16 cellular contexts compared by ENCODE assay signal in genomic region chr13:111337206-111337605, GRCh38. TPM values are rescaled to one million over a fixed set of nuclear protein-coding genes. Genes with fewer than 3 reads are reported as not detected.
DNase-seq lines count a peak whose midpoint lies in the region; ATAC-seq and TF ChIP-seq lines count a peak whose summit lies in the region.
"Had no signal": no experiment of that assay in that cellular context is flagged by ENCODE, and none has a peak within 500 bp of the region (broad histone marks: within the 10 kb centered on the region; RNA-seq: fewer than 3 reads in every experiment).

No MANE protein-coding gene starts in this region.

- peaks cover 4% of the 10 kb centered on the region; the same call in 1 of the 2 replicates for H3K9me1 ChIP-seq in IMR-90 (ENCODE audit: insufficient read depth, low read length)

- dilution Hi-C loops in IMR-90 (cut with HindIII; ENCODE audit: low sequenced_read_pairs, unreplicated experiment): no loop called here

- peak overlapping the region; percentile 4 for H2AFZ ChIP-seq in IMR-90 (replicated peaks; ENCODE audit: low read length, poor library complexity)

- H3K27me3 ChIP-seq in IMR-90 (ENCODE audit: control insufficient read depth, insufficient read depth, low read length) (0 out of 2 replicates have a peak, but pooled peaks cover 2% of the 10 kb centered on the region), lung (ENCODE audit: control insufficient read depth, insufficient read depth) (no peaks in the 10 kb centered on the region), aorta (ENCODE audit: control insufficient read depth in 1 of 2, insufficient read depth in 2 of 2, low read length in 1 of 2) (no peaks in the 10 kb centered on the region)
- H3K27me3 ChIP-seq: BLaER1, testis had no signal

- TF ChIP-seq POLR2A in IMR-90 (IDR thresholded peaks at IDR 0.05; ENCODE audit: low read depth, low read length): no peak

- H3K36me3 Mint-ChIP-seq in chondrocyte (ENCODE audit: low read depth): peaks cover 25% of the 10 kb centered on the region

- no peak overlapping the region for H2AK9ac ChIP-seq in IMR-90 (replicated peaks; ENCODE audit: low read depth, low read length, poor library complexity)

- H3K4me1 ChIP-seq in IMR-90 (ENCODE audit: control insufficient read depth, insufficient read depth, low read length) (peaks cover 8% of the 10 kb centered on the region), lung (ENCODE audit: control insufficient read depth in 2 of 2, insufficient read depth in 2 of 2, low read length in 2 of 2) (no peaks in the 10 kb centered on the region), aorta (ENCODE audit: control insufficient read depth in 1 of 2, insufficient read depth in 2 of 2, low read length in 2 of 2) (no peaks in the 10 kb centered on the region)
- H3K4me1 ChIP-seq: testis had no signal

- no peak overlapping the region for H3K56ac ChIP-seq in IMR-90 (ENCODE audit: extremely low read depth, insufficient read depth, low read length)

- no peak overlapping the region for H2BK5ac ChIP-seq in IMR-90 (ENCODE audit: low read depth, low read length, poor library complexity, severe bottlenecking)

- peaks cover 14% of the 10 kb centered on the region for H3K4me1 Mint-ChIP-seq in chondrocyte (ENCODE audit: low read depth)

- H3K4me2 ChIP-seq in IMR-90 (ENCODE audit: low read depth, low read length): peak overlapping the region; percentile 63
- H3K4me2 ChIP-seq: BLaER1 had no signal

- peak overlapping the region; percentile 59; the same call in 1 of the 2 replicates for H3K27ac ChIP-seq in IMR-90 (ENCODE audit: insufficient read depth, low read length)
- no peak overlapping the region for H3K27ac ChIP-seq in lung (ENCODE audit: low read depth in 1 of 2, low read length in 1 of 2)
- no peak overlapping the region for H3K27ac ChIP-seq in aorta (ENCODE audit: low read depth in 1 of 2, low read length in 2 of 2)
- H3K27ac ChIP-seq: BLaER1, testis had no signal

- 0 out of 3 replicates have a peak overlapping the region, but pooled peaks have one; percentile 68 for H2BK15ac ChIP-seq in IMR-90 (ENCODE audit: low read depth, low read length)

- WGBS in IMR-90 (ENCODE audit: extremely low coverage in 2 of 2, insufficient read length in 1 of 2), 2 experiments: 33% methylated on average over 3 of the region's 4 CpGs; no CpG with 5 or more reads in 1 of the 2 experiments
- WGBS in lung, 2 donors: 89 to 93% methylated on average over 4 of the region's 4 CpGs
- 89% methylated on average over 4 of the region's 4 CpGs for WGBS in aorta, 2 donors

- H4K8ac ChIP-seq in IMR-90 (ENCODE audit: low read depth in 2 of 2, low read length in 2 of 2): peak overlapping the region in 1 of 2 experiments; percentile 84; a peak in 2 of 4 replicates

- no peak overlapping the region for H3K23ac ChIP-seq in IMR-90 (ENCODE audit: low read depth, low read length)

- H3K9me3 ChIP-seq in IMR-90 (ENCODE audit: control insufficient read depth, insufficient read depth, low read length) (peaks cover 3% of the 10 kb centered on the region), lung (ENCODE audit: control insufficient read depth in 2 of 2, insufficient read depth in 1 of 2, low read length in 1 of 2) (peaks cover 0 to 2% of the 10 kb centered on the region in 2 donors), aorta (ENCODE audit: control insufficient read depth, low read length) (no peaks in the 10 kb centered on the region)
- H3K9me3 ChIP-seq: testis had no signal

- CTCF ChIA-PET in IMR-90 (lab: Yijun Ruan, JAX) (no interaction called here), HEK293T (lab: Yijun Ruan, JAX) (no interaction called here)

- peak overlapping the region; percentile 81; the same call in 1 of the 2 replicates for H2AK5ac ChIP-seq in IMR-90 (ENCODE audit: low read depth, low read length)

- ATAC-seq in IMR-90 (ENCODE audit: low read depth): peak; percentile 88
- no peak for ATAC-seq in lung (ENCODE audit: insufficient read depth, low FRiP score)
- ATAC-seq in aorta (ENCODE audit: low FRiP score): no peak

- no peak overlapping the region for H3K9ac ChIP-seq in IMR-90 (ENCODE audit: low read depth, low read length)
- H3K9ac ChIP-seq: BLaER1 had no signal

- H4K91ac ChIP-seq in IMR-90 (ENCODE audit: insufficient read depth, low read depth, low read length): peak overlapping the region; percentile 41; the same call in 1 of the 2 replicates

- TF ChIP-seq CTCF in IMR-90 (conservative IDR thresholded peaks at IDR 0.05; ENCODE audit: low read depth, low read length) (no peak), chondrocyte (IDR thresholded peaks at IDR 0.05) (no peak), lung (IDR thresholded peaks at IDR 0.05; ENCODE audit: control extremely low read depth, extremely low read depth) (no peak)

- H3K79me1 ChIP-seq in IMR-90 (ENCODE audit: low read depth in 1 of 2, low read length in 2 of 2): no peaks in the 10 kb centered on the region

- no TSS peak for BruUV-seq in IMR-90 (replicated peaks; lab: Mats Ljungman, UMichigan)

- H3K36me3 ChIP-seq in IMR-90 (ENCODE audit: control insufficient read depth, insufficient read depth, low read length) (no peaks in the 10 kb centered on the region), lung (ENCODE audit: control insufficient read depth in 2 of 2, insufficient read depth in 2 of 2, low read length in 2 of 2) (no peaks in the 10 kb centered on the region), aorta (ENCODE audit: control insufficient read depth in 1 of 2, insufficient read depth in 2 of 2, low read length in 1 of 2) (peaks cover 0 to 2% of the 10 kb centered on the region in 2 donors)
- H3K36me3 ChIP-seq: BLaER1 had no signal

- no peak overlapping the region for H3K4me3 Mint-ChIP-seq in chondrocyte (ENCODE audit: unreplicated experiment)
- H3K4me3 Mint-ChIP-seq: dendritic cell treated with granulocyte-macrophage colony-stimulating factor and Interleukin-4, amounts not matched to agents 40 ng/mL and 50 ng/mL, for 4 days had no signal

- peak overlapping the region; percentile 93 for H2BK120ac ChIP-seq in IMR-90 (ENCODE audit: low read depth, low read length)

- peak overlapping the region; percentile 48; the same call in 1 of the 2 replicates for H3K14ac ChIP-seq in IMR-90 (replicated peaks; ENCODE audit: low read depth, low read length)

- H3K4ac ChIP-seq in IMR-90 (ENCODE audit: low read depth, low read length): peak overlapping the region; percentile 85

- peak overlapping the region; percentile 75 for H2BK20ac ChIP-seq in IMR-90 (ENCODE audit: low read depth, low read length)

- H3K4me3 ChIP-seq in IMR-90 (ENCODE audit: insufficient read depth, low read depth, low read length) (no peak overlapping the region), lung (no peak overlapping the region), aorta (ENCODE audit: low read length in 2 of 2) (no peak overlapping the region)
- H3K4me3 ChIP-seq: BLaER1, testis had no signal

- intact Hi-C loops in IMR-90 (cut with micrococcal nuclease): no loop called here
- intact Hi-C loops in aorta (cut with DNase I): no loop called here

- peak; percentile 91 for DNase-seq in AG08395 (ENCODE audit: low spot score)
- DNase-seq in IMR-90: peak; percentile 96
- no peak for DNase-seq in chondrocyte (ENCODE audit: low spot score)
- peak; percentile 20 for DNase-seq in lung (ENCODE audit: low spot score)
- DNase-seq in NCI-H146 treated with DMSO at 0.1 percent for 48 hours (lab: John Stamatoyannopoulos, UW; ENCODE audit: unreplicated experiment): no peak
- no peak for DNase-seq in HEK293T (ENCODE audit: extremely low spot score)
- DNase-seq in NCI-H1694 (lab: John Stamatoyannopoulos, UW): no peak
- no peak for DNase-seq in aorta
- DNase-seq: hippocampal formation, midbrain, NCI-H1048, NCI-H526, SIG-M5, testis had no signal

- no peaks in the 10 kb centered on the region for H3K27me3 Mint-ChIP-seq in chondrocyte (ENCODE audit: low read depth)
- H3K27me3 Mint-ChIP-seq: dendritic cell treated with granulocyte-macrophage colony-stimulating factor and Interleukin-4, amounts not matched to agents 40 ng/mL and 50 ng/mL, for 4 days had no signal

- in situ Hi-C loops in IMR-90 (cut with MboI; ENCODE audit: low sequenced_read_pairs): no loop called here

- H3K9me3 Mint-ChIP-seq in chondrocyte (ENCODE audit: low read depth): peaks cover 4% of the 10 kb centered on the region

- POLR2A ChIA-PET in IMR-90 (lab: Charles Lee; ENCODE audit: unreplicated experiment) (no interaction called here), HEK293T (lab: Yijun Ruan, JAX) (no interaction called here)

- peak overlapping the region; percentile 83 for H4K5ac ChIP-seq in IMR-90 (ENCODE audit: low read depth, low read length)

- no peaks in the 10 kb centered on the region for H4K20me1 ChIP-seq in IMR-90 (ENCODE audit: insufficient read depth, low read length)
- H4K20me1 ChIP-seq: BLaER1 had no signal

- TF ChIP-seq RAD21 in IMR-90 (IDR thresholded peaks at IDR 0.05; ENCODE audit: low read length): no peak

- peak overlapping the region; percentile 71 for H3K18ac ChIP-seq in IMR-90 (ENCODE audit: low read depth, low read length)

- H3K27ac Mint-ChIP-seq in chondrocyte (ENCODE audit: unreplicated experiment): peak overlapping the region; percentile 32
- H3K27ac Mint-ChIP-seq: dendritic cell treated with granulocyte-macrophage colony-stimulating factor and Interleukin-4, amounts not matched to agents 40 ng/mL and 50 ng/mL, for 4 days had no signal

TF ChIP-seq in IMR-90, 13 proteins besides CTCF, POLR2A, EP300 and RAD21:
- TF ChIP-seq BHLHE40 (IDR thresholded peaks at IDR 0.05; ENCODE audit: low read depth, low read length): peak; percentile 51; the same call in 1 of the 2 replicates
- TF ChIP-seq FOS (IDR thresholded peaks at IDR 0.05; ENCODE audit: low read depth, low read length): peak; percentile 96
- TF ChIP-seq MAZ (IDR thresholded peaks at IDR 0.05; ENCODE audit: borderline replicate concordance, low read depth, low read length): no peak

TF ChIP-seq in HEK293T, 16 proteins besides CTCF, POLR2A, EP300 and RAD21 (continues in another document):
- TF ChIP-seq PKNOX1 (IDR thresholded peaks at IDR 0.05): no peak
- TF ChIP-seq FOXM1 (IDR thresholded peaks at IDR 0.05; ENCODE audit: borderline replicate concordance): no peak
- no peak for TF ChIP-seq CTBP1 (IDR thresholded peaks at IDR 0.05; ENCODE audit: borderline replicate concordance)

RNA-seq across cellular contexts. Expression of gene TEX29, which starts 16.8 kb away (rescaled TPM):
- total RNA-seq in IMR-90 (2012; rRNA removed): not detected in 2 replicates
- 0.29 and 0.46 TPM in 2 replicates for polyA plus RNA-seq in IMR-90 (2012; rRNA removed)
- 0.21 and 0.24 TPM in 2 replicates for polyA plus RNA-seq in IMR-90 (2012; cell fraction: cytosol; rRNA removed)
- polyA plus RNA-seq in IMR-90 (2012; cell fraction: nucleus; rRNA removed; ENCODE audit: low replicate concordance): 0.18 and 1.1 TPM in 2 replicates
- total RNA-seq in chondrocyte: 0.59 to 0.94 TPM (median 0.70 TPM) in 3 replicates
- total RNA-seq in lung: under 1 TPM in 1 of 2 donors, not detected in 1; 0.25 TPM
- polyA plus RNA-seq in lung: under 1 TPM; 0.19 to 0.79 TPM
- total RNA-seq in aorta: 1 to 10 TPM in 1 of 2 donors, under 1 TPM in 1; 0.96 to 1.8 TPM
- 1 to 10 TPM; 1.6 to 5.5 TPM for polyA plus RNA-seq in aorta

Comparison
In these comparisons a context has a peak if more than half of its experiments do, and no peak if none do; other contexts are left out.
1. DNase-seq: peak in AG08395 (single experiment), IMR-90 (single experiment) and lung (single experiment); none in chondrocyte (single experiment), NCI-H146 treated with DMSO at 0.1 percent for 48 hours (single experiment), HEK293T (single experiment), NCI-H1694 (single experiment) and aorta (0 of 2).